In genomic region chr10:24462889-24463552, GRCh38 we compare ENCODE assay signal across 8 cellular contexts.
DNase-seq lines count a peak whose midpoint lies in the region; ATAC-seq and TF ChIP-seq lines count a peak whose summit lies in the region.

No MANE protein-coding gene starts in this region.

- no peaks in the 10 kb centered on the region for H3K27me3 ChIP-seq in adrenal gland
- H3K27me3 ChIP-seq in testis = no peaks in the 10 kb centered on the region

- TF ChIP-seq CTCF in adrenal gland (IDR thresholded peaks at IDR 0.05) (peak in 4 of 6 experiments; percentile 19 to 39 (median 26)), testis (IDR thresholded peaks at IDR 0.05) (peak in 1 of 3 experiments; percentile 13)

- 44 to 55% (median 50%) methylated on average over 6 of the region's 6 CpGs for WGBS in adrenal gland, 4 donors
- 57 to 60% methylated on average over 6 of the region's 6 CpGs for WGBS in testis, 2 donors

- H3K4me1 ChIP-seq in adrenal gland (replicated peaks in 1 of 2) = peaks cover 36 to 44% of the 10 kb centered on the region in 2 donors
- H3K4me1 ChIP-seq in testis = peaks cover 34% of the 10 kb centered on the region

- peak; percentile 17 for ATAC-seq in left ventricle myocardium superior
- no peak for ATAC-seq in GM18868 (IDR thresholded peaks at IDR 0.05; ENCODE audit: unreplicated experiment)

- peak; percentile 49 for DNase-seq in NCI-H2171 treated with DMSO at 0.1 percent for 48 hours (lab: John Stamatoyannopoulos, UW)
- DNase-seq in NCI-H2171 (lab: John Stamatoyannopoulos, UW) = no peak
- no peak for DNase-seq in adrenal gland
- no peak for DNase-seq in left ventricle myocardium superior
- peak; percentile 64 for DNase-seq in testis
- no peak for DNase-seq in NCI-H1436 treated with DMSO at 0.1 percent for 48 hours (lab: John Stamatoyannopoulos, UW)
- no peak for DNase-seq in NCI-H2107 (lab: John Stamatoyannopoulos, UW)

- intact Hi-C loops in adrenal gland (cut with DNase I) = no loop called here
- intact Hi-C loops in left ventricle myocardium superior (cut with micrococcal nuclease) = no loop called here
- intact Hi-C loops in testis (cut with DNase I; ENCODE audit: low total_unique reads) = no loop called here

- TF ChIP-seq POLR2A in adrenal gland (IDR thresholded peaks at IDR 0.05) = no peak
- TF ChIP-seq POLR2A in testis (IDR thresholded peaks at IDR 0.05) = no peak

- H3K4me3 ChIP-seq in adrenal gland (no peak overlapping the region), testis (no peak overlapping the region)

- H3K9me3 ChIP-seq in adrenal gland (replicated peaks in 1 of 3) (no peaks in the 10 kb centered on the region), testis (no peaks in the 10 kb centered on the region)

- H3K36me3 ChIP-seq in adrenal gland (replicated peaks in 1 of 2) (no peaks in the 10 kb centered on the region), testis (ENCODE audit: low read depth, missing control alignments) (no peaks in the 10 kb centered on the region)

- peak overlapping the region in 4 of 5 donors; percentile 67 to 90 (median 74) for H3K27ac ChIP-seq in adrenal gland
- peak overlapping the region in 1 of 2 donors; percentile 34 for H3K27ac ChIP-seq in testis

Comparison
In these comparisons a context has a peak if more than half of its experiments do, and no peak if none do; other contexts are left out.
1. DNase-seq: peak in NCI-H2171 treated with DMSO at 0.1 percent for 48 hours (single experiment) and testis (single experiment); none in NCI-H2171 (single experiment), adrenal gland (0 of 7), left ventricle myocardium superior (single experiment), NCI-H1436 treated with DMSO at 0.1 percent for 48 hours (single experiment) and NCI-H2107 (single experiment).